In genomic region chr20:38889792-38890496, GRCh38 we compare ENCODE assay signal across 1 cellular context.
A peak's percentile ranks its signal among the peaks of the same experiment; 100 is the strongest.
TF ChIP-seq lines count a peak whose summit lies in the region.

No MANE protein-coding gene starts in this region.

TF ChIP-seq in HepG2, 621 proteins besides CTCF, POLR2A, EP300 and RAD21:
- TF ChIP-seq MNT (IDR thresholded peaks at IDR 0.05) (peak; percentile 90), RBFOX2 (IDR thresholded peaks at IDR 0.05; ENCODE audit: low read depth, low read length) (no peak), CREB1 (IDR thresholded peaks at IDR 0.05) (no peak), CREB1 (CRISPR knock-in tag; IDR thresholded peaks at IDR 0.05) (no peak), CSRNP2 (CRISPR knock-in tag; conservative IDR thresholded peaks at IDR 0.05; ENCODE audit: low read depth) (no peak), ZSCAN21 (CRISPR knock-in tag; IDR thresholded peaks at IDR 0.05; ENCODE audit: borderline replicate concordance) (0 out of 2 replicates have a peak, but pooled peaks have one; percentile 10), ZNF772 (CRISPR knock-in tag; IDR thresholded peaks at IDR 0.05) (no peak)
TF ChIP-seq in HepG2: peak in this region for 2.
